In genomic region chr20:14915356-14915755, GRCh38 we compare ENCODE assay signal across 20 cellular contexts.
A peak's percentile ranks its signal among the peaks of the same experiment; 100 is the strongest.
DNase-seq lines count a peak whose midpoint lies in the region; ATAC-seq and TF ChIP-seq lines count a peak whose summit lies in the region.
"Had no signal": no experiment of that assay in that cellular context is flagged by ENCODE, and none has a peak within 500 bp of the region (broad histone marks: within the 10 kb centered on the region; RNA-seq: fewer than 3 reads in every experiment).

No MANE protein-coding gene starts in this region.

- H3K27ac ChIP-seq in OCI-LY3 (ENCODE audit: low read length) (no peak overlapping the region), smooth muscle cell (ENCODE audit: low read depth) (no peak overlapping the region)
- H3K27ac ChIP-seq: heart right ventricle, KMS-11, testis, VCaP had no signal

- peaks cover 96% of the 10 kb centered on the region for H3K27me3 ChIP-seq in OCI-LY3 (ENCODE audit: low read depth, low read length)
- no peaks in the 10 kb centered on the region for H3K27me3 ChIP-seq in smooth muscle cell (ENCODE audit: low read depth)
- H3K27me3 ChIP-seq: heart right ventricle, testis had no signal

- H3K4me3 Mint-ChIP-seq in brain (peak overlapping the region in 2 of 5 experiments; percentile 24 to 71), mesothelial cell of epicardium (peak overlapping the region; percentile 9)
- H3K4me3 Mint-ChIP-seq: B cell; endodermal cell; nephron; T-helper 1 cell treated with Interleukin-12 subunit alpha and Interleukin-12 subunit beta and Interleukin-4 antibody, amounts not matched to agents 30 μg/mL and 1 μg/mL, for 36 hours had no signal

- H3K4me1 ChIP-seq in OCI-LY3 (ENCODE audit: low read length) (peaks cover 13% of the 10 kb centered on the region), smooth muscle cell (ENCODE audit: low read depth) (peaks cover 27% of the 10 kb centered on the region)
- H3K4me1 ChIP-seq: testis had no signal

- H3K79me2 ChIP-seq in OCI-LY3 (ENCODE audit: low read length) (no peaks in the 10 kb centered on the region), smooth muscle cell (ENCODE audit: low read depth) (no peaks in the 10 kb centered on the region)

- H3K36me3 ChIP-seq in OCI-LY3 (replicated peaks; ENCODE audit: low read depth, low read length) (no peaks in the 10 kb centered on the region), smooth muscle cell (ENCODE audit: low read depth) (no peaks in the 10 kb centered on the region)
- H3K36me3 ChIP-seq: heart right ventricle had no signal

- no peak for TF ChIP-seq CTCF in OCI-LY3 (IDR thresholded peaks at IDR 0.05; ENCODE audit: low read depth, low read length)
- TF ChIP-seq CTCF in brain (conservative IDR thresholded peaks at IDR 0.05): no peak
- TF ChIP-seq CTCF in mesothelial cell of epicardium (IDR thresholded peaks at IDR 0.05; ENCODE audit: unreplicated experiment): no peak
- no peak for TF ChIP-seq CTCF in smooth muscle cell (IDR thresholded peaks at IDR 0.05; ENCODE audit: borderline replicate concordance, insufficient read depth, poor library complexity, severe bottlenecking)

- peaks cover 8% of the 10 kb centered on the region for H3F3A ChIP-seq in smooth muscle cell (ENCODE audit: low read depth)

- H3K9me3 ChIP-seq in OCI-LY3 (ENCODE audit: insufficient read depth, low read length): no peaks in the 10 kb centered on the region
- no peaks in the 10 kb centered on the region for H3K9me3 ChIP-seq in smooth muscle cell (replicated peaks; ENCODE audit: low read depth)
- H3K9me3 ChIP-seq: heart right ventricle, testis had no signal

- H4K20me1 ChIP-seq in OCI-LY3 (ENCODE audit: insufficient read depth, low read length): no peaks in the 10 kb centered on the region
- H4K20me1 ChIP-seq in smooth muscle cell (ENCODE audit: low read depth): no peaks in the 10 kb centered on the region

- H3K9ac ChIP-seq in OCI-LY3 (ENCODE audit: low read length) (no peak overlapping the region), smooth muscle cell (ENCODE audit: low read depth) (no peak overlapping the region)
- H3K9ac ChIP-seq: KMS-11 had no signal

- H3K4me1 Mint-ChIP-seq in brain (peaks cover 52% of the 10 kb centered on the region), mesothelial cell of epicardium (peaks cover 64% of the 10 kb centered on the region)

- no peaks in the 10 kb centered on the region for H3K36me3 Mint-ChIP-seq in brain
- H3K36me3 Mint-ChIP-seq in mesothelial cell of epicardium: no peaks in the 10 kb centered on the region

- WGBS in smooth muscle cell (ENCODE audit: low lambda C conversion rate): 3% methylated on average over 8 of the region's 8 CpGs

- H3K4me3 ChIP-seq in OCI-LY3 (ENCODE audit: low read length) (peak overlapping the region; percentile 64), smooth muscle cell (no peak overlapping the region)
- H3K4me3 ChIP-seq: heart right ventricle, testis had no signal

- H3K27me3 Mint-ChIP-seq in brain (peaks cover 5% of the 10 kb centered on the region), mesothelial cell of epicardium (ENCODE audit: low read depth) (no peaks in the 10 kb centered on the region)

- H2AFZ ChIP-seq in OCI-LY3 (ENCODE audit: low read depth, low read length) (no peak overlapping the region), smooth muscle cell (ENCODE audit: low read depth) (no peak overlapping the region)

- DNase-seq in mesothelial cell of epicardium (ENCODE audit: low spot score in 2 of 2, unreplicated experiment in 2 of 2) (no peak), smooth muscle cell (lab: John Stamatoyannopoulos, UW; ENCODE audit: unreplicated experiment) (no peak), DMS153 (lab: John Stamatoyannopoulos, UW) (no peak), NCI-H226 (no peak)
- DNase-seq: activated CD4-positive, alpha-beta T cell treated with anti-CD3 and anti-CD28 coated beads, Interleukin-2, amount 50 U/mL, for 48 hours; activated naive CD4-positive, alpha-beta T cell; Calu3; endodermal cell; heart right ventricle; NCI-H1048; NCI-H524 treated with DMSO at 0.1 percent for 48 hours; testis had no signal

- no peak for ATAC-seq in HG02870 (IDR thresholded peaks at IDR 0.05; ENCODE audit: unreplicated experiment)

- H3K4me2 ChIP-seq in OCI-LY3 (ENCODE audit: low read length) (peak overlapping the region; percentile 78), smooth muscle cell (peak overlapping the region; percentile 45)
- H3K4me2 ChIP-seq: KMS-11 had no signal

- H3K9me3 Mint-ChIP-seq in brain (no peaks in the 10 kb centered on the region), mesothelial cell of epicardium (no peaks in the 10 kb centered on the region)
- H3K9me3 Mint-ChIP-seq: endodermal cell, nephron had no signal

- H3K27ac Mint-ChIP-seq in brain (peak overlapping the region in 3 of 5 experiments; percentile 22 to 46 (median 34)), mesothelial cell of epicardium (peak overlapping the region; percentile 89)
- H3K27ac Mint-ChIP-seq: B cell; endodermal cell; T-helper 1 cell treated with Interleukin-12 subunit alpha and Interleukin-12 subunit beta and Interleukin-4 antibody, amounts not matched to agents 30 μg/mL and 1 μg/mL, for 36 hours had no signal
